ENCODE assay signal across 13 cellular contexts in genomic region chr1:36920801-36921405, GRCh38.
DNase-seq lines count a peak whose midpoint lies in the region; ATAC-seq and TF ChIP-seq lines count a peak whose summit lies in the region.
"Had no signal": no experiment of that assay in that cellular context is flagged by ENCODE, and none has a peak within 500 bp of the region (broad histone marks: within the 10 kb centered on the region; RNA-seq: fewer than 3 reads in every experiment).

No MANE protein-coding gene starts in this region.

- intact Hi-C loops in right lobe of liver (cut with DNase I) = no loop called here

- TF ChIP-seq POLR2A in right lobe of liver (IDR thresholded peaks at IDR 0.05) = no peak

- 50% methylated on average over 2 of the region's 6 CpGs for WGBS in right lobe of liver (ENCODE audit: insufficient coverage, low coverage, low lambda C conversion rate, missing lambda C conversion rate)

- H3K36me3 ChIP-seq in GM23338 (ENCODE audit: insufficient read depth) (no peaks in the 10 kb centered on the region), HEK293 (ENCODE audit: control insufficient read depth in 2 of 2, insufficient read depth in 1 of 2, low read length in 2 of 2) (no peaks in the 10 kb centered on the region), right lobe of liver (no peaks in the 10 kb centered on the region)
- H3K36me3 ChIP-seq: BLaER1 had no signal

- no peaks in the 10 kb centered on the region for H3K79me2 ChIP-seq in GM23338 (replicated peaks; ENCODE audit: insufficient read depth)

- H3K27me3 Mint-ChIP-seq in GM23338 (ENCODE audit: insufficient read depth, low read depth, poor library complexity) (peaks cover 6% of the 10 kb centered on the region), type B pancreatic cell (peaks cover 18% of the 10 kb centered on the region)

- no peak for DNase-seq in GM23338 (ENCODE audit: low spot score)
- peak; percentile 37 for DNase-seq in islet precursor cell
- DNase-seq in type B pancreatic cell (ENCODE audit: extremely low spot score, unreplicated experiment) = peak; percentile 59
- DNase-seq in NCI-H2227 (lab: John Stamatoyannopoulos, UW; ENCODE audit: unreplicated experiment) = no peak
- DNase-seq in right lobe of liver = no peak
- DNase-seq: Caco-2; CD8-positive, alpha-beta memory T cell; DND-41; GDM1 had no signal

- H3K27me3 ChIP-seq in GM23338 (ENCODE audit: insufficient read depth) = no peaks in the 10 kb centered on the region
- H3K27me3 ChIP-seq in right lobe of liver = no peaks in the 10 kb centered on the region
- H3K27me3 ChIP-seq: BLaER1 had no signal

- no peak overlapping the region for H3K4me2 ChIP-seq in GM23338
- H3K4me2 ChIP-seq: BLaER1 had no signal

- peak overlapping the region; percentile 75 for H3K27ac Mint-ChIP-seq in GM23338
- no peak overlapping the region for H3K27ac Mint-ChIP-seq in type B pancreatic cell
- H3K27ac Mint-ChIP-seq: CD8-positive, alpha-beta memory T cell had no signal

- no peaks in the 10 kb centered on the region for H3F3A ChIP-seq in GM23338 (replicated peaks; ENCODE audit: low read depth)

- peaks cover 3% of the 10 kb centered on the region; the same call in 2 of the 3 replicates for H3K36me3 Mint-ChIP-seq in GM23338 (ENCODE audit: low read depth)
- H3K36me3 Mint-ChIP-seq in type B pancreatic cell = no peaks in the 10 kb centered on the region
- H3K36me3 Mint-ChIP-seq: CD8-positive, alpha-beta memory T cell; IgD-negative memory B cell had no signal

- no peaks in the 10 kb centered on the region for H3K9me3 ChIP-seq in HEK293 (ENCODE audit: control insufficient read depth, insufficient read depth, low read depth, low read length)
- H3K9me3 ChIP-seq in right lobe of liver = no peaks in the 10 kb centered on the region
- H3K9me3 ChIP-seq: Caco-2 had no signal

- H4K20me1 ChIP-seq in GM23338 (replicated peaks; ENCODE audit: insufficient read depth) = no peaks in the 10 kb centered on the region; the same call in 1 of the 2 replicates

- CTCF ChIA-PET in HEK293 (lab: Yijun Ruan, JAX) = interaction anchor here (0.6 kb wide), 1 partner anchor 542 kb away, joined by 6 read pairs; no protein-coding TSS in a partner anchor

- no peak for TF ChIP-seq CTCF in GM23338 (conservative IDR thresholded peaks at IDR 0.05; ENCODE audit: low read depth in 2 of 2)
- no peak for TF ChIP-seq CTCF in HEK293 (tag by site-specific recombination; IDR thresholded peaks at IDR 0.05)
- no peak for TF ChIP-seq CTCF in type B pancreatic cell (conservative IDR thresholded peaks at IDR 0.05)
- no peak for TF ChIP-seq CTCF in right lobe of liver (IDR thresholded peaks at IDR 0.05)

- H3K4me3 Mint-ChIP-seq in GM23338 = no peak overlapping the region
- H3K4me3 Mint-ChIP-seq in type B pancreatic cell = no peak overlapping the region
- H3K4me3 Mint-ChIP-seq: CD8-positive, alpha-beta memory T cell had no signal

- POLR2A ChIA-PET in HEK293 (lab: Yijun Ruan, JAX) = no interaction called here

- peaks cover 7% of the 10 kb centered on the region for H3K4me1 ChIP-seq in GM23338 (ENCODE audit: insufficient read depth)
- H3K4me1 ChIP-seq in HEK293 (ENCODE audit: control insufficient read depth, insufficient read depth, low read length) = no peaks in the 10 kb centered on the region
- H3K4me1 ChIP-seq in right lobe of liver = no peaks in the 10 kb centered on the region
- H3K4me1 ChIP-seq: BLaER1, Caco-2 had no signal

- H3K9me3 Mint-ChIP-seq in GM23338 (peaks cover 17% of the 10 kb centered on the region), type B pancreatic cell (no peaks in the 10 kb centered on the region)

- no peak overlapping the region for H2AFZ ChIP-seq in GM23338

- H3K4me3 ChIP-seq in GM23338 = no peak overlapping the region
- no peak overlapping the region for H3K4me3 ChIP-seq in HEK293 (ENCODE audit: low read depth, low read length)
- no peak overlapping the region for H3K4me3 ChIP-seq in right lobe of liver
- H3K4me3 ChIP-seq: BLaER1 had no signal

- H3K27ac ChIP-seq in GM23338 (ENCODE audit: low read depth) (no peak overlapping the region), HEK293 (ENCODE audit: extremely low read depth, low read depth, low read length) (no peak overlapping the region), right lobe of liver (no peak overlapping the region)
- H3K27ac ChIP-seq: BLaER1 had no signal

- H3K4me1 Mint-ChIP-seq in GM23338 (peaks cover 20% of the 10 kb centered on the region), type B pancreatic cell (ENCODE audit: unreplicated experiment) (no peaks in the 10 kb centered on the region)
- H3K4me1 Mint-ChIP-seq: CD8-positive, alpha-beta memory T cell; IgD-negative memory B cell had no signal

- H3K9me2 ChIP-seq in GM23338 (ENCODE audit: insufficient read depth) = no peaks in the 10 kb centered on the region

- ATAC-seq in GM23338 (no peak), right lobe of liver (no peak), GM21526 (IDR thresholded peaks at IDR 0.05; ENCODE audit: low FRiP score, unreplicated experiment) (no peak)

TF ChIP-seq in GM23338, 12 proteins besides CTCF, POLR2A, EP300 and RAD21:
- TF ChIP-seq POLR2AphosphoS5 (IDR thresholded peaks at IDR 0.05; ENCODE audit: low read depth) (no peak), CREB1 (CRISPR knock-in tag; IDR thresholded peaks at IDR 0.05; ENCODE audit: low read depth) (no peak), STAT1 (IDR thresholded peaks at IDR 0.05; ENCODE audit: unreplicated experiment) (no peak), ZNF114 (CRISPR knock-in tag; IDR thresholded peaks at IDR 0.05) (no peak), ETS1 (IDR thresholded peaks at IDR 0.05) (no peak), NANOG (IDR thresholded peaks at IDR 0.05; ENCODE audit: borderline replicate concordance) (no peak), ZNF331 (CRISPR knock-in tag; IDR thresholded peaks at IDR 0.05; ENCODE audit: low read depth) (no peak)

TF ChIP-seq in HEK293, 187 proteins besides CTCF, POLR2A, EP300 and RAD21:
- peak; percentile 96 for TF ChIP-seq EGR2 (tag by site-specific recombination; IDR thresholded peaks at IDR 0.05; ENCODE audit: low read depth)
- no peak for TF ChIP-seq ZNF214 (tag by site-specific recombination; IDR thresholded peaks at IDR 0.05; ENCODE audit: borderline replicate concordance)
- TF ChIP-seq ZFHX2 (tag by site-specific recombination; conservative IDR thresholded peaks at IDR 0.05) = peak; percentile 91

Comparison
In these comparisons a context has a peak if more than half of its experiments do, and no peak if none do; other contexts are left out.
1. DNase-seq: peak in islet precursor cell (single experiment) and type B pancreatic cell (single experiment); none in GM23338 (single experiment), NCI-H2227 (single experiment) and right lobe of liver (0 of 3).